1 cellular context compared by ENCODE assay signal in the genomic region with DNA sequence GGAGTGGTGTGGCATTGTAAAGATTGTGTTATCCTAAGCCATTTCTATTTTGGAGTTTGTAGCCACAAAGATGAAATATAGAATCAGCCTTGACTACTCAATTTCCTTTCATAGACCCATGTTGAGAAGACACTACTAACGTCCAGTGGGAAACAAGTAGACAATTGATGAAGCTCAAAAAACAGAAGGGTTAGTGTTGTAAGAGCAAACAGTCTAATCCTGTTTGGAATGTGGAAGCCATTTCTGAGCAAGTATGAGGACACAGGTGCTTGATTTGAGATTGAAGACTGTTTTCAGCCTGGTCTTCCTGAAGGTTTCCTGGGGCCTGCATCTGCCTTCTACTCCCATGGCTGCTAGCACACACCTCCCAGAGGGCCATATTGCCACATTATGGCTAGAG.
TF ChIP-seq lines count a peak whose summit lies in the region.

No MANE protein-coding gene starts in this region.

TF ChIP-seq in HepG2, 621 proteins besides CTCF, POLR2A, EP300 and RAD21 (continued from another document and continues in another):
- TF ChIP-seq, protein P1, sequence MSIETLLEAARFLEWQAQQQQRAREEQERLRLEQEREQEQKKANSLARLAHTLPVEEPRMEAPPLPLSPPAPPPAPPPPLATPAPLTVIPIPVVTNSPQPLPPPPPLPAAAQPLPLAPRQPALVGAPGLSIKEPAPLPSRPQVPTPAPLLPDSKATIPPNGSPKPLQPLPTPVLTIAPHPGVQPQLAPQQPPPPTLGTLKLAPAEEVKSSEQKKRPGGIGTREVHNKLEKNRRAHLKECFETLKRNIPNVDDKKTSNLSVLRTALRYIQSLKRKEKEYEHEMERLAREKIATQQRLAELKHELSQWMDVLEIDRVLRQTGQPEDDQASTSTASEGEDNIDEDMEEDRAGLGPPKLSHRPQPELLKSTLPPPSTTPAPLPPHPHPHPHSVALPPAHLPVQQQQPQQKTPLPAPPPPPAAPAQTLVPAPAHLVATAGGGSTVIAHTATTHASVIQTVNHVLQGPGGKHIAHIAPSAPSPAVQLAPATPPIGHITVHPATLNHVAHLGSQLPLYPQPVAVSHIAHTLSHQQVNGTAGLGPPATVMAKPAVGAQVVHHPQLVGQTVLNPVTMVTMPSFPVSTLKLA (IDR thresholded peaks at IDR 0.05) = no peak
- TF ChIP-seq CEBPB (IDR thresholded peaks at IDR 0.05; ENCODE audit: borderline replicate concordance, low read depth, low read length) (peak; percentile 84), ZNF17 (CRISPR knock-in tag; IDR thresholded peaks at IDR 0.05) (no peak), CBX1 (IDR thresholded peaks at IDR 0.05; ENCODE audit: low read depth) (peak; percentile 52), MZF1 (CRISPR knock-in tag; IDR thresholded peaks at IDR 0.05; ENCODE audit: borderline replicate concordance) (no peak), ELF4 (CRISPR knock-in tag; IDR thresholded peaks at IDR 0.05; ENCODE audit: borderline replicate concordance) (0 out of 2 replicates have a peak, but pooled peaks have one; percentile 44), ERF (CRISPR knock-in tag; IDR thresholded peaks at IDR 0.05) (peak; percentile 76), FOSL2 (CRISPR knock-in tag; IDR thresholded peaks at IDR 0.05) (peak; percentile 34; the same call in 1 of the 2 replicates), HNF4A (CRISPR knock-in tag; IDR thresholded peaks at IDR 0.05) (peak; percentile 67), ZNF335 (CRISPR knock-in tag; IDR thresholded peaks at IDR 0.05) (no peak), MBD4 (IDR thresholded peaks at IDR 0.05; ENCODE audit: borderline replicate concordance, low read length) (no peak), KAT7 (CRISPR knock-in tag; IDR thresholded peaks at IDR 0.05; ENCODE audit: borderline replicate concordance) (peak; percentile 81; the same call in 1 of the 2 replicates), ZFY (CRISPR knock-in tag; IDR thresholded peaks at IDR 0.05) (peak; percentile 60), RFX1 (IDR thresholded peaks at IDR 0.05) (no peak), YEATS4 (CRISPR knock-in tag; IDR thresholded peaks at IDR 0.05; ENCODE audit: borderline replicate concordance) (no peak), SOX5 (CRISPR knock-in tag; IDR thresholded peaks at IDR 0.05; ENCODE audit: borderline replicate concordance) (peak; percentile 95), KDM3A (CRISPR knock-in tag; IDR thresholded peaks at IDR 0.05; ENCODE audit: low read depth) (0 out of 2 replicates have a peak, but pooled peaks have one; percentile 35), BCL6 (CRISPR knock-in tag; IDR thresholded peaks at IDR 0.05) (peak; percentile 83)
- TF ChIP-seq, protein P2, sequence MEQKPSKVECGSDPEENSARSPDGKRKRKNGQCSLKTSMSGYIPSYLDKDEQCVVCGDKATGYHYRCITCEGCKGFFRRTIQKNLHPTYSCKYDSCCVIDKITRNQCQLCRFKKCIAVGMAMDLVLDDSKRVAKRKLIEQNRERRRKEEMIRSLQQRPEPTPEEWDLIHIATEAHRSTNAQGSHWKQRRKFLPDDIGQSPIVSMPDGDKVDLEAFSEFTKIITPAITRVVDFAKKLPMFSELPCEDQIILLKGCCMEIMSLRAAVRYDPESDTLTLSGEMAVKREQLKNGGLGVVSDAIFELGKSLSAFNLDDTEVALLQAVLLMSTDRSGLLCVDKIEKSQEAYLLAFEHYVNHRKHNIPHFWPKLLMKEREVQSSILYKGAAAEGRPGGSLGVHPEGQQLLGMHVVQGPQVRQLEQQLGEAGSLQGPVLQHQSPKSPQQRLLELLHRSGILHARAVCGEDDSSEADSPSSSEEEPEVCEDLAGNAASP (CRISPR knock-in tag; IDR thresholded peaks at IDR 0.05; ENCODE audit: borderline replicate concordance) = peak; percentile 74; the same call in 1 of the 2 replicates
- TF ChIP-seq, protein P3, sequence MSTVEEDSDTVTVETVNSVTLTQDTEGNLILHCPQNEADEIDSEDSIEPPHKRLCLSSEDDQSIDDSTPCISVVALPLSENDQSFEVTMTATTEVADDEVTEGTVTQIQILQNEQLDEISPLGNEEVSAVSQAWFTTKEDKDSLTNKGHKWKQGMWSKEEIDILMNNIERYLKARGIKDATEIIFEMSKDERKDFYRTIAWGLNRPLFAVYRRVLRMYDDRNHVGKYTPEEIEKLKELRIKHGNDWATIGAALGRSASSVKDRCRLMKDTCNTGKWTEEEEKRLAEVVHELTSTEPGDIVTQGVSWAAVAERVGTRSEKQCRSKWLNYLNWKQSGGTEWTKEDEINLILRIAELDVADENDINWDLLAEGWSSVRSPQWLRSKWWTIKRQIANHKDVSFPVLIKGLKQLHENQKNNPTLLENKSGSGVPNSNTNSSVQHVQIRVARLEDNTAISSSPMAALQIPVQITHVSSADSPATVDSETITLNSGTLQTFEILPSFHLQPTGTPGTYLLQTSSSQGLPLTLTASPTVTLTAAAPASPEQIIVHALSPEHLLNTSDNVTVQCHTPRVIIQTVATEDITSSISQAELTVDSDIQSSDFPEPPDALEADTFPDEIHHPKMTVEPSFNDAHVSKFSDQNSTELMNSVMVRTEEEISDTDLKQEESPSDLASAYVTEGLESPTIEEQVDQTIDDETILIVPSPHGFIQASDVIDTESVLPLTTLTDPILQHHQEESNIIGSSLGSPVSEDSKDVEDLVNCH (CRISPR knock-in tag; IDR thresholded peaks at IDR 0.05) = no peak
- TF ChIP-seq, protein P4, sequence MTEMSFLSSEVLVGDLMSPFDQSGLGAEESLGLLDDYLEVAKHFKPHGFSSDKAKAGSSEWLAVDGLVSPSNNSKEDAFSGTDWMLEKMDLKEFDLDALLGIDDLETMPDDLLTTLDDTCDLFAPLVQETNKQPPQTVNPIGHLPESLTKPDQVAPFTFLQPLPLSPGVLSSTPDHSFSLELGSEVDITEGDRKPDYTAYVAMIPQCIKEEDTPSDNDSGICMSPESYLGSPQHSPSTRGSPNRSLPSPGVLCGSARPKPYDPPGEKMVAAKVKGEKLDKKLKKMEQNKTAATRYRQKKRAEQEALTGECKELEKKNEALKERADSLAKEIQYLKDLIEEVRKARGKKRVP (CRISPR knock-in tag; IDR thresholded peaks at IDR 0.05) = no peak
- TF ChIP-seq, protein P5, sequence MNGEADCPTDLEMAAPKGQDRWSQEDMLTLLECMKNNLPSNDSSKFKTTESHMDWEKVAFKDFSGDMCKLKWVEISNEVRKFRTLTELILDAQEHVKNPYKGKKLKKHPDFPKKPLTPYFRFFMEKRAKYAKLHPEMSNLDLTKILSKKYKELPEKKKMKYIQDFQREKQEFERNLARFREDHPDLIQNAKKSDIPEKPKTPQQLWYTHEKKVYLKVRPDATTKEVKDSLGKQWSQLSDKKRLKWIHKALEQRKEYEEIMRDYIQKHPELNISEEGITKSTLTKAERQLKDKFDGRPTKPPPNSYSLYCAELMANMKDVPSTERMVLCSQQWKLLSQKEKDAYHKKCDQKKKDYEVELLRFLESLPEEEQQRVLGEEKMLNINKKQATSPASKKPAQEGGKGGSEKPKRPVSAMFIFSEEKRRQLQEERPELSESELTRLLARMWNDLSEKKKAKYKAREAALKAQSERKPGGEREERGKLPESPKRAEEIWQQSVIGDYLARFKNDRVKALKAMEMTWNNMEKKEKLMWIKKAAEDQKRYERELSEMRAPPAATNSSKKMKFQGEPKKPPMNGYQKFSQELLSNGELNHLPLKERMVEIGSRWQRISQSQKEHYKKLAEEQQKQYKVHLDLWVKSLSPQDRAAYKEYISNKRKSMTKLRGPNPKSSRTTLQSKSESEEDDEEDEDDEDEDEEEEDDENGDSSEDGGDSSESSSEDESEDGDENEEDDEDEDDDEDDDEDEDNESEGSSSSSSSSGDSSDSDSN (CRISPR knock-in tag; IDR thresholded peaks at IDR 0.05) = peak; percentile 28; the same call in 1 of the 2 replicates
- TF ChIP-seq, protein P6, sequence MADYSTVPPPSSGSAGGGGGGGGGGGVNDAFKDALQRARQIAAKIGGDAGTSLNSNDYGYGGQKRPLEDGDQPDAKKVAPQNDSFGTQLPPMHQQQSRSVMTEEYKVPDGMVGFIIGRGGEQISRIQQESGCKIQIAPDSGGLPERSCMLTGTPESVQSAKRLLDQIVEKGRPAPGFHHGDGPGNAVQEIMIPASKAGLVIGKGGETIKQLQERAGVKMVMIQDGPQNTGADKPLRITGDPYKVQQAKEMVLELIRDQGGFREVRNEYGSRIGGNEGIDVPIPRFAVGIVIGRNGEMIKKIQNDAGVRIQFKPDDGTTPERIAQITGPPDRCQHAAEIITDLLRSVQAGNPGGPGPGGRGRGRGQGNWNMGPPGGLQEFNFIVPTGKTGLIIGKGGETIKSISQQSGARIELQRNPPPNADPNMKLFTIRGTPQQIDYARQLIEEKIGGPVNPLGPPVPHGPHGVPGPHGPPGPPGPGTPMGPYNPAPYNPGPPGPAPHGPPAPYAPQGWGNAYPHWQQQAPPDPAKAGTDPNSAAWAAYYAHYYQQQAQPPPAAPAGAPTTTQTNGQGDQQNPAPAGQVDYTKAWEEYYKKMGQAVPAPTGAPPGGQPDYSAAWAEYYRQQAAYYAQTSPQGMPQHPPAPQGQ (CRISPR knock-in tag; IDR thresholded peaks at IDR 0.05; ENCODE audit: borderline replicate concordance) = no peak
- TF ChIP-seq, protein P7, sequence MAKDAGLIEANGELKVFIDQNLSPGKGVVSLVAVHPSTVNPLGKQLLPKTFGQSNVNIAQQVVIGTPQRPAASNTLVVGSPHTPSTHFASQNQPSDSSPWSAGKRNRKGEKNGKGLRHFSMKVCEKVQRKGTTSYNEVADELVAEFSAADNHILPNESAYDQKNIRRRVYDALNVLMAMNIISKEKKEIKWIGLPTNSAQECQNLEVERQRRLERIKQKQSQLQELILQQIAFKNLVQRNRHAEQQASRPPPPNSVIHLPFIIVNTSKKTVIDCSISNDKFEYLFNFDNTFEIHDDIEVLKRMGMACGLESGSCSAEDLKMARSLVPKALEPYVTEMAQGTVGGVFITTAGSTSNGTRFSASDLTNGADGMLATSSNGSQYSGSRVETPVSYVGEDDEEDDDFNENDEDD (CRISPR knock-in tag; IDR thresholded peaks at IDR 0.05; ENCODE audit: borderline replicate concordance) = no peak
- TF ChIP-seq, protein P8, sequence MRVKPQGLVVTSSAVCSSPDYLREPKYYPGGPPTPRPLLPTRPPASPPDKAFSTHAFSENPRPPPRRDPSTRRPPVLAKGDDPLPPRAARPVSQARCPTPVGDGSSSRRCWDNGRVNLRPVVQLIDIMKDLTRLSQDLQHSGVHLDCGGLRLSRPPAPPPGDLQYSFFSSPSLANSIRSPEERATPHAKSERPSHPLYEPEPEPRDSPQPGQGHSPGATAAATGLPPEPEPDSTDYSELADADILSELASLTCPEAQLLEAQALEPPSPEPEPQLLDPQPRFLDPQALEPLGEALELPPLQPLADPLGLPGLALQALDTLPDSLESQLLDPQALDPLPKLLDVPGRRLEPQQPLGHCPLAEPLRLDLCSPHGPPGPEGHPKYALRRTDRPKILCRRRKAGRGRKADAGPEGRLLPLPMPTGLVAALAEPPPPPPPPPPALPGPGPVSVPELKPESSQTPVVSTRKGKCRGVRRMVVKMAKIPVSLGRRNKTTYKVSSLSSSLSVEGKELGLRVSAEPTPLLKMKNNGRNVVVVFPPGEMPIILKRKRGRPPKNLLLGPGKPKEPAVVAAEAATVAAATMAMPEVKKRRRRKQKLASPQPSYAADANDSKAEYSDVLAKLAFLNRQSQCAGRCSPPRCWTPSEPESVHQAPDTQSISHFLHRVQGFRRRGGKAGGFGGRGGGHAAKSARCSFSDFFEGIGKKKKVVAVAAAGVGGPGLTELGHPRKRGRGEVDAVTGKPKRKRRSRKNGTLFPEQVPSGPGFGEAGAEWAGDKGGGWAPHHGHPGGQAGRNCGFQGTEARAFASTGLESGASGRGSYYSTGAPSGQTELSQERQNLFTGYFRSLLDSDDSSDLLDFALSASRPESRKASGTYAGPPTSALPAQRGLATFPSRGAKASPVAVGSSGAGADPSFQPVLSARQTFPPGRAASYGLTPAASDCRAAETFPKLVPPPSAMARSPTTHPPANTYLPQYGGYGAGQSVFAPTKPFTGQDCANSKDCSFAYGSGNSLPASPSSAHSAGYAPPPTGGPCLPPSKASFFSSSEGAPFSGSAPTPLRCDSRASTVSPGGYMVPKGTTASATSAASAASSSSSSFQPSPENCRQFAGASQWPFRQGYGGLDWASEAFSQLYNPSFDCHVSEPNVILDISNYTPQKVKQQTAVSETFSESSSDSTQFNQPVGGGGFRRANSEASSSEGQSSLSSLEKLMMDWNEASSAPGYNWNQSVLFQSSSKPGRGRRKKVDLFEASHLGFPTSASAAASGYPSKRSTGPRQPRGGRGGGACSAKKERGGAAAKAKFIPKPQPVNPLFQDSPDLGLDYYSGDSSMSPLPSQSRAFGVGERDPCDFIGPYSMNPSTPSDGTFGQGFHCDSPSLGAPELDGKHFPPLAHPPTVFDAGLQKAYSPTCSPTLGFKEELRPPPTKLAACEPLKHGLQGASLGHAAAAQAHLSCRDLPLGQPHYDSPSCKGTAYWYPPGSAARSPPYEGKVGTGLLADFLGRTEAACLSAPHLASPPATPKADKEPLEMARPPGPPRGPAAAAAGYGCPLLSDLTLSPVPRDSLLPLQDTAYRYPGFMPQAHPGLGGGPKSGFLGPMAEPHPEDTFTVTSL (CRISPR knock-in tag; IDR thresholded peaks at IDR 0.05; ENCODE audit: borderline replicate concordance) = peak; percentile 56; the same call in 1 of the 2 replicates
- TF ChIP-seq, protein P9, sequence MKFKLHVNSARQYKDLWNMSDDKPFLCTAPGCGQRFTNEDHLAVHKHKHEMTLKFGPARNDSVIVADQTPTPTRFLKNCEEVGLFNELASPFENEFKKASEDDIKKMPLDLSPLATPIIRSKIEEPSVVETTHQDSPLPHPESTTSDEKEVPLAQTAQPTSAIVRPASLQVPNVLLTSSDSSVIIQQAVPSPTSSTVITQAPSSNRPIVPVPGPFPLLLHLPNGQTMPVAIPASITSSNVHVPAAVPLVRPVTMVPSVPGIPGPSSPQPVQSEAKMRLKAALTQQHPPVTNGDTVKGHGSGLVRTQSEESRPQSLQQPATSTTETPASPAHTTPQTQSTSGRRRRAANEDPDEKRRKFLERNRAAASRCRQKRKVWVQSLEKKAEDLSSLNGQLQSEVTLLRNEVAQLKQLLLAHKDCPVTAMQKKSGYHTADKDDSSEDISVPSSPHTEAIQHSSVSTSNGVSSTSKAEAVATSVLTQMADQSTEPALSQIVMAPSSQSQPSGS (CRISPR knock-in tag; IDR thresholded peaks at IDR 0.05) = 0 out of 2 replicates have a peak, but pooled peaks have one; percentile 63
- TF ChIP-seq, protein P10, sequence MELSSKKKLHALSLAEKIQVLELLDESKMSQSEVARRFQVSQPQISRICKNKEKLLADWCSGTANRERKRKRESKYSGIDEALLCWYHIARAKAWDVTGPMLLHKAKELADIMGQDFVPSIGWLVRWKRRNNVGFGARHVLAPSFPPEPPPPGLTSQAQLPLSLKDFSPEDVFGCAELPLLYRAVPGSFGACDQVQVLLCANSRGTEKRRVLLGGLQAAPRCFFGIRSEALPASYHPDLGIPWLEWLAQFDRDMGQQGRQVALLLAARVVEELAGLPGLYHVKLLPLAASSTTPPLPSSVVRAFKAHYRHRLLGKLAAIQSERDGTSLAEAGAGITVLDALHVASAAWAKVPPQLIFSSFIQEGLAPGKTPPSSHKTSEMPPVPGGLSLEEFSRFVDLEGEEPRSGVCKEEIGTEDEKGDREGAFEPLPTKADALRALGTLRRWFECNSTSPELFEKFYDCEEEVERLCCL (CRISPR knock-in tag; IDR thresholded peaks at IDR 0.05; ENCODE audit: borderline replicate concordance) = no peak
- TF ChIP-seq, protein P11, sequence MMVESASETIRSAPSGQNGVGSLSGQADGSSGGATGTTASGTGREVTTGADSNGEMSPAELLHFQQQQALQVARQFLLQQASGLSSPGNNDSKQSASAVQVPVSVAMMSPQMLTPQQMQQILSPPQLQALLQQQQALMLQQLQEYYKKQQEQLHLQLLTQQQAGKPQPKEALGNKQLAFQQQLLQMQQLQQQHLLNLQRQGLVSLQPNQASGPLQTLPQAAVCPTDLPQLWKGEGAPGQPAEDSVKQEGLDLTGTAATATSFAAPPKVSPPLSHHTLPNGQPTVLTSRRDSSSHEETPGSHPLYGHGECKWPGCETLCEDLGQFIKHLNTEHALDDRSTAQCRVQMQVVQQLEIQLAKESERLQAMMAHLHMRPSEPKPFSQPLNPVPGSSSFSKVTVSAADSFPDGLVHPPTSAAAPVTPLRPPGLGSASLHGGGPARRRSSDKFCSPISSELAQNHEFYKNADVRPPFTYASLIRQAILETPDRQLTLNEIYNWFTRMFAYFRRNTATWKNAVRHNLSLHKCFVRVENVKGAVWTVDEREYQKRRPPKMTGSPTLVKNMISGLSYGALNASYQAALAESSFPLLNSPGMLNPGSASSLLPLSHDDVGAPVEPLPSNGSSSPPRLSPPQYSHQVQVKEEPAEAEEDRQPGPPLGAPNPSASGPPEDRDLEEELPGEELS (CRISPR knock-in tag; IDR thresholded peaks at IDR 0.05) = peak; percentile 81
